Comparison of ENCODE assay signal across 8 cellular contexts in the genomic region with DNA sequence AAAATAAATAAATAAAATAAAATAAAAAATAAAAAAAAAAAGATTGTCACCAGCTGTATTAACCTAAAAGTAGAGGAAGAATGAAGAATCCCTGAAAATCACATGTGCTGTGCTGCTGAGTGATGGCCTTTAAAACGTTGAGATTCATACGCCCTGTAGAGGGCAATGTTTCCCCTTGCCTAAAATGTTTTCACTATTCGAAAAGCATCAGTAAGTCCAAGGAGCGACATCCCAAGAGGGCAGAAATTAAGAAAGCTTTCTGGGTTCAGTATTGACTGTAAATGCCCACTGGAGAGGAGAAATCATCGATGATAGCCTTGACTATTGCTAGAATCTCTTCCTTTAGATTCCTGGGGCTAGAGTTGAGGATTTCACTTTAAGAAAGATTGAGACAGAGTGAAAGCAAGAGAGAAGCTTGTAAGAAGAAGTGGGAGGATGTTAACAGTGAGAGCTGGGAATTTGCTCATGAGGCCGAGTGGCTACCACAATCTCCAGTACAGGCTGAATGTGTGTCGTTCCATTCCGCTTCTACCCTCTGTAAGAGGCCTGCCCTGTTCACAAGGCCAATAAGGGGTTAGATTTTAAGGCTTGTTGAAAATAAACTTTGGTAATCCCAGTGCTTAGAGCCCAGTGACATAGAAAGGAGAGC.
DNase-seq lines count a peak whose midpoint lies in the region; ATAC-seq and TF ChIP-seq lines count a peak whose summit lies in the region.

No MANE protein-coding gene starts in this region.

- no peak overlapping the region for H3K4me3 ChIP-seq in epithelial cell of esophagus (ENCODE audit: low read length)
- H3K4me3 ChIP-seq in muscle layer of colon (ENCODE audit: low read depth in 1 of 2, low read length in 2 of 2), result peak overlapping the region in 1 of 2 donors; percentile 37

- DNase-seq in DMS53 treated with DMSO at 0.1 percent for 48 hours (lab: John Stamatoyannopoulos, UW; ENCODE audit: unreplicated experiment) (peak; percentile 79), HT1080 (ENCODE audit: low read depth) (peak; percentile 57), RPMI8226 (peak; percentile 62), epithelial cell of esophagus (ENCODE audit: low read depth) (peak; percentile 66), activated gamma-delta T cell treated with Interleukin-2 at 50 U/mL for 16 hours (no peak)
- no peak for DNase-seq in activated CD4-positive, CD25-positive, alpha-beta regulatory T cell treated with anti-CD3 and anti-CD28 coated beads, Interleukin-2, amount 50 U/mL, for 72 hours

- no peaks in the 10 kb centered on the region for H3K9me3 ChIP-seq in muscle layer of colon (ENCODE audit: low read length)

- TF ChIP-seq CTCF in epithelial cell of esophagus (IDR thresholded peaks at IDR 0.05; ENCODE audit: insufficient read depth, low read depth, low read length, missing control alignments), result peak; percentile 73

- no peaks in the 10 kb centered on the region for H3K36me3 ChIP-seq in muscle layer of colon (ENCODE audit: insufficient read depth, low read length)

- ATAC-seq in GM19467 (IDR thresholded peaks at IDR 0.05; ENCODE audit: unreplicated experiment), result peak; percentile 54

- no peaks in the 10 kb centered on the region for H3K27me3 ChIP-seq in muscle layer of colon (ENCODE audit: control insufficient read depth in 1 of 2, insufficient read depth in 2 of 2, low read length in 2 of 2)

- H3K4me1 ChIP-seq in muscle layer of colon (ENCODE audit: insufficient read depth, low read length), result no peaks in the 10 kb centered on the region

- H3K27ac ChIP-seq in muscle layer of colon (ENCODE audit: low read depth, low read length), result peak overlapping the region; percentile 52

- H3K9ac ChIP-seq in muscle layer of colon (ENCODE audit: low read length), result no peak overlapping the region

Comparison
In these comparisons a context has a peak if more than half of its experiments do, and no peak if none do; other contexts are left out.
1. DNase-seq: peak in DMS53 treated with DMSO at 0.1 percent for 48 hours (single experiment), HT1080 (single experiment), RPMI8226 (single experiment) and epithelial cell of esophagus (single experiment); none in activated gamma-delta T cell treated with Interleukin-2 at 50 U/mL for 16 hours (single experiment) and activated CD4-positive, CD25-positive, alpha-beta regulatory T cell treated with anti-CD3 and anti-CD28 coated beads, Interleukin-2, amount 50 U/mL, for 72 hours (single experiment).